Comparison of ENCODE assay signal across 1 cellular context in the genomic region with DNA sequence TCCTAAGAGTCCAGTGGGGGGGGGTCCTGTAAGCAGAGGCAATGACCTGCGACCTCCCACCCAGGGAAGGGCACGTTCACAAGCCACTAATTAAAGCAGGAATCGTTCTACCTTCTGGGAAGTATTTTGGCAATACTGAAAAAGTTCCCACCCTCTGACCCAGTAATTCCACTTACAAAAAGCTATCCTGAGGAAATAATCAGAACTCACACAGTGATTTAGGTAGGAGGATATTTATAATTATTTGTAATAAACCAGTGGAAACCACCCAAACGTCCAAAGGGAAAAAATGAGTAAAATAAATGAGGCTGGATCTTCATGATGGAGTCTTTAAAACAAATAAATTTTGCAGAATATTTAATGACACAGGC.
TF ChIP-seq lines count a peak whose summit lies in the region.

No MANE protein-coding gene starts in this region.

TF ChIP-seq in GM23338, 12 proteins besides CTCF, POLR2A, EP300 and RAD21 (continued from another document):
- TF ChIP-seq, protein P1, sequence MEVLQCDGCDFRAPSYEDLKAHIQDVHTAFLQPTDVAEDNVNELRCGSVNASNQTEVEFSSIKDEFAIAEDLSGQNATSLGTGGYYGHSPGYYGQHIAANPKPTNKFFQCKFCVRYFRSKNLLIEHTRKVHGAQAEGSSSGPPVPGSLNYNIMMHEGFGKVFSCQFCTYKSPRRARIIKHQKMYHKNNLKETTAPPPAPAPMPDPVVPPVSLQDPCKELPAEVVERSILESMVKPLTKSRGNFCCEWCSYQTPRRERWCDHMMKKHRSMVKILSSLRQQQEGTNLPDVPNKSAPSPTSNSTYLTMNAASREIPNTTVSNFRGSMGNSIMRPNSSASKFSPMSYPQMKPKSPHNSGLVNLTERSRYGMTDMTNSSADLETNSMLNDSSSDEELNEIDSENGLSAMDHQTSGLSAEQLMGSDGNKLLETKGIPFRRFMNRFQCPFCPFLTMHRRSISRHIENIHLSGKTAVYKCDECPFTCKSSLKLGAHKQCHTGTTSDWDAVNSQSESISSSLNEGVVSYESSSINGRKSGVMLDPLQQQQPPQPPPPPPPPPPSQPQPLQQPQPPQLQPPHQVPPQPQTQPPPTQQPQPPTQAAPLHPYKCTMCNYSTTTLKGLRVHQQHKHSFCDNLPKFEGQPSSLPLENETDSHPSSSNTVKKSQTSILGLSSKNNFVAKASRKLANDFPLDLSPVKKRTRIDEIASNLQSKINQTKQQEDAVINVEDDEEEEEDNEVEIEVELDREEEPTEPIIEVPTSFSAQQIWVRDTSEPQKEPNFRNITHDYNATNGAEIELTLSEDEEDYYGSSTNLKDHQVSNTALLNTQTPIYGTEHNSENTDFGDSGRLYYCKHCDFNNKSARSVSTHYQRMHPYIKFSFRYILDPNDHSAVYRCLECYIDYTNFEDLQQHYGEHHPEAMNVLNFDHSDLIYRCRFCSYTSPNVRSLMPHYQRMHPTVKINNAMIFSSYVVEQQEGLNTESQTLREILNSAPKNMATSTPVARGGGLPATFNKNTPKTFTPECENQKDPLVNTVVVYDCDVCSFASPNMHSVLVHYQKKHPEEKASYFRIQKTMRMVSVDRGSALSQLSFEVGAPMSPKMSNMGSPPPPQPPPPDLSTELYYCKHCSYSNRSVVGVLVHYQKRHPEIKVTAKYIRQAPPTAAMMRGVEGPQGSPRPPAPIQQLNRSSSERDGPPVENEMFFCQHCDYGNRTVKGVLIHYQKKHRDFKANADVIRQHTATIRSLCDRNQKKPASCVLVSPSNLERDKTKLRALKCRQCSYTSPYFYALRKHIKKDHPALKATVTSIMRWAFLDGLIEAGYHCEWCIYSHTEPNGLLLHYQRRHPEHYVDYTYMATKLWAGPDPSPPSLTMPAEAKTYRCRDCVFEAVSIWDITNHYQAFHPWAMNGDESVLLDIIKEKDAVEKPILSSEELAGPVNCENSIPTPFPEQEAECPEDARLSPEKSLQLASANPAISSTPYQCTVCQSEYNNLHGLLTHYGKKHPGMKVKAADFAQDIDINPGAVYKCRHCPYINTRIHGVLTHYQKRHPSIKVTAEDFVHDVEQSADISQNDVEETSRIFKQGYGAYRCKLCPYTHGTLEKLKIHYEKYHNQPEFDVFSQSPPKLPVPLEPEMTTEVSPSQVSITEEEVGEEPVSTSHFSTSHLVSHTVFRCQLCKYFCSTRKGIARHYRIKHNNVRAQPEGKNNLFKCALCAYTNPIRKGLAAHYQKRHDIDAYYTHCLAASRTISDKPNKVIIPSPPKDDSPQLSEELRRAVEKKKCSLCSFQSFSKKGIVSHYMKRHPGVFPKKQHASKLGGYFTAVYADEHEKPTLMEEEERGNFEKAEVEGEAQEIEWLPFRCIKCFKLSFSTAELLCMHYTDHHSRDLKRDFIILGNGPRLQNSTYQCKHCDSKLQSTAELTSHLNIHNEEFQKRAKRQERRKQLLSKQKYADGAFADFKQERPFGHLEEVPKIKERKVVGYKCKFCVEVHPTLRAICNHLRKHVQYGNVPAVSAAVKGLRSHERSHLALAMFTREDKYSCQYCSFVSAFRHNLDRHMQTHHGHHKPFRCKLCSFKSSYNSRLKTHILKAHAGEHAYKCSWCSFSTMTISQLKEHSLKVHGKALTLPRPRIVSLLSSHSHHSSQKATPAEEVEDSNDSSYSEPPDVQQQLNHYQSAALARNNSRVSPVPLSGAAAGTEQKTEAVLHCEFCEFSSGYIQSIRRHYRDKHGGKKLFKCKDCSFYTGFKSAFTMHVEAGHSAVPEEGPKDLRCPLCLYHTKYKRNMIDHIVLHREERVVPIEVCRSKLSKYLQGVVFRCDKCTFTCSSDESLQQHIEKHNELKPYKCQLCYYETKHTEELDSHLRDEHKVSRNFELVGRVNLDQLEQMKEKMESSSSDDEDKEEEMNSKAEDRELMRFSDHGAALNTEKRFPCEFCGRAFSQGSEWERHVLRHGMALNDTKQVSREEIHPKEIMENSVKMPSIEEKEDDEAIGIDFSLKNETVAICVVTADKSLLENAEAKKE (CRISPR knock-in tag; IDR thresholded peaks at IDR 0.05) = no peak
- TF ChIP-seq ZNF114 (CRISPR knock-in tag; IDR thresholded peaks at IDR 0.05) (no peak), POLR2AphosphoS5 (IDR thresholded peaks at IDR 0.05; ENCODE audit: low read depth) (no peak), EZH2 (IDR thresholded peaks at IDR 0.05; ENCODE audit: low read depth, unreplicated experiment) (no peak), EZH2phosphoT487 (IDR thresholded peaks at IDR 0.05; ENCODE audit: unreplicated experiment) (no peak)
